ENCODE assay signal across 8 cellular contexts in the genomic region with DNA sequence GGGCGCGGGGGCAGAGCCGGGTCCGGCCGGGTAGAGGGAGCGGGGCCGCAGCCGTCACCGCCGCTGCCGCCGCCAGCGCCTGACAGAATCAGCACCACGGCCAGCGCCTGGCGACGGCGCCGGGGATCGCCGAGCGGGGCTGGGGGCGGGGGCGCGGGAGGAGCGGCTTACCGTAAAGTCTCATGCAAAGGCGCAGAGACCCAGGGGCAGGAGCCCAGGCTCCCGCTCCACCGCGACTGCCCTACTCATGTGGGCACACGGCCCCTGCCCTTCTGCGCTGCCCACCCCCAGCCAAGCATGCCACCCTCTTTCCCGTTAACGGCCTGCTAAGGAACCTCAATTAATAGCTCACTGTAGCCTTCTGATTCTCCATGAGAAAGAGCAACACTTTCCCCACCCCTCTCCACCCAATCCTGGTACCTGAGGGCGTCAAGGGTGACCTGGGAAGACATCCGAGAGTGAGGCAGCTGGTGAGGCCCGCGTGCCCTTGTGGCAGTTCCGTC. TPM values are rescaled to one million over a fixed set of nuclear protein-coding genes. Genes with fewer than 3 reads are reported as not detected.
DNase-seq lines count a peak whose midpoint lies in the region; ATAC-seq lines count a peak whose summit lies in the region.

A gene with protein sequence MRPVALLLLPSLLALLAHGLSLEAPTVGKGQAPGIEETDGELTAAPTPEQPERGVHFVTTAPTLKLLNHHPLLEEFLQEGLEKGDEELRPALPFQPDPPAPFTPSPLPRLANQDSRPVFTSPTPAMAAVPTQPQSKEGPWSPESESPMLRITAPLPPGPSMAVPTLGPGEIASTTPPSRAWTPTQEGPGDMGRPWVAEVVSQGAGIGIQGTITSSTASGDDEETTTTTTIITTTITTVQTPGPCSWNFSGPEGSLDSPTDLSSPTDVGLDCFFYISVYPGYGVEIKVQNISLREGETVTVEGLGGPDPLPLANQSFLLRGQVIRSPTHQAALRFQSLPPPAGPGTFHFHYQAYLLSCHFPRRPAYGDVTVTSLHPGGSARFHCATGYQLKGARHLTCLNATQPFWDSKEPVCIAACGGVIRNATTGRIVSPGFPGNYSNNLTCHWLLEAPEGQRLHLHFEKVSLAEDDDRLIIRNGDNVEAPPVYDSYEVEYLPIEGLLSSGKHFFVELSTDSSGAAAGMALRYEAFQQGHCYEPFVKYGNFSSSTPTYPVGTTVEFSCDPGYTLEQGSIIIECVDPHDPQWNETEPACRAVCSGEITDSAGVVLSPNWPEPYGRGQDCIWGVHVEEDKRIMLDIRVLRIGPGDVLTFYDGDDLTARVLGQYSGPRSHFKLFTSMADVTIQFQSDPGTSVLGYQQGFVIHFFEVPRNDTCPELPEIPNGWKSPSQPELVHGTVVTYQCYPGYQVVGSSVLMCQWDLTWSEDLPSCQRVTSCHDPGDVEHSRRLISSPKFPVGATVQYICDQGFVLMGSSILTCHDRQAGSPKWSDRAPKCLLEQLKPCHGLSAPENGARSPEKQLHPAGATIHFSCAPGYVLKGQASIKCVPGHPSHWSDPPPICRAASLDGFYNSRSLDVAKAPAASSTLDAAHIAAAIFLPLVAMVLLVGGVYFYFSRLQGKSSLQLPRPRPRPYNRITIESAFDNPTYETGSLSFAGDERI (minus strand): TSS at position 98 of the 503 bp plus-strand sequence. CDS start 164 bp downstream, outside the sequence.

- intact Hi-C loops in left colon (cut with DNase I, micrococcal nuclease), result no loop called here

- ATAC-seq in left colon (peak; percentile 86), GM21619 (IDR thresholded peaks at IDR 0.05; ENCODE audit: unreplicated experiment) (no peak), HG02870 (IDR thresholded peaks at IDR 0.05; ENCODE audit: unreplicated experiment) (no peak)

- DNase-seq in GDM1 (lab: John Stamatoyannopoulos, UW) (peak; percentile 38), NCI-H2107 treated with DMSO at 0.1 percent for 48 hours (lab: John Stamatoyannopoulos, UW; ENCODE audit: unreplicated experiment) (peak; percentile 42), cerebellum (ENCODE audit: low spot score) (peak; percentile 89), left colon (peak; percentile 34 to 69)
- peak; percentile 55 to 68 for DNase-seq in activated CD4-positive, alpha-beta T cell treated with anti-CD3 and anti-CD28 coated beads for 24 hours (ENCODE audit: low read depth in 2 of 2)
- DNase-seq in stimulated activated CD4-positive, alpha-beta T cell treated with anti-CD3 and anti-CD28 coated beads, Interleukin-2, amount 100 ng/mL, for 4 hours (ENCODE audit: low read depth), result peak; percentile 37

RNA-seq across cellular contexts. Expression of the gene that starts here (rescaled TPM):
- total RNA-seq in cerebellum (34.9 TPM), left colon (under 1 TPM; 0.46 to 0.81 TPM)

Comparison
In these comparisons a context has a peak if more than half of its experiments do, and no peak if none do; other contexts are left out.
1. RNA of the gene that starts here (total RNA-seq): 34.9 TPM in cerebellum (single experiment); 0.46 to 0.81 TPM in left colon; every median in the first group is over 10 times any median in the second.
2. Peak in DNase-seq and ATAC-seq in left colon; RNA of the gene not detected or under 1 TPM.
3. DNase-seq: peak in every context shown above with its lines; median percentile 89 in cerebellum; 62 in activated CD4-positive, alpha-beta T cell treated with anti-CD3 and anti-CD28 coated beads for 24 hours; 52 in left colon; 42 in NCI-H2107 treated with DMSO at 0.1 percent for 48 hours; 38 in GDM1; 37 in stimulated activated CD4-positive, alpha-beta T cell treated with anti-CD3 and anti-CD28 coated beads, Interleukin-2, amount 100 ng/mL, for 4 hours.